Comparison of ENCODE assay signal across 1 cellular context in genomic region chr6:63709148-63709547, GRCh38.
TF ChIP-seq lines count a peak whose summit lies in the region.

No MANE protein-coding gene starts in this region.

TF ChIP-seq in GM23338, 12 proteins besides CTCF, POLR2A, EP300 and RAD21 (continued from another document):
- TF ChIP-seq REST (IDR thresholded peaks at IDR 0.05; ENCODE audit: unreplicated experiment) = no peak
- no peak for TF ChIP-seq STAT1 (IDR thresholded peaks at IDR 0.05; ENCODE audit: unreplicated experiment)
